Comparison of ENCODE assay signal across 8 cellular contexts in genomic region chr3:44992555-44993470, GRCh38. TPM values are rescaled to one million over a fixed set of nuclear protein-coding genes. Genes with fewer than 3 reads are reported as not detected.
DNase-seq lines count a peak whose midpoint lies in the region; ATAC-seq, FAIRE-seq and TF ChIP-seq lines count a peak whose summit lies in the region.

No MANE protein-coding gene starts in this region.

- H3K4me1 ChIP-seq in adipocyte (ENCODE audit: control insufficient read depth, insufficient read depth, low read length) (peaks cover 68% of the 10 kb centered on the region), HepG2 (ENCODE audit: insufficient read depth, low read length) (peaks cover 46% of the 10 kb centered on the region), neuronal stem cell (ENCODE audit: control insufficient read depth in 2 of 2, insufficient read depth in 1 of 2, low read depth in 1 of 2, low read length in 2 of 2) (peaks cover 3% of the 10 kb centered on the region in 2 donors)

- peaks cover 40% of the 10 kb centered on the region for H3K36me3 ChIP-seq in adipocyte (ENCODE audit: control insufficient read depth, insufficient read depth, low read length, severe bottlenecking)
- H3K36me3 ChIP-seq in HepG2 (replicated peaks in 1 of 2; ENCODE audit: control insufficient read depth in 1 of 2, insufficient read depth in 2 of 2, low read length in 2 of 2) = peaks cover 26 to 80% of the 10 kb centered on the region in 2 experiments
- H3K36me3 ChIP-seq in neuronal stem cell (replicated peaks in 1 of 2; ENCODE audit: control insufficient read depth in 2 of 2, insufficient read depth in 2 of 2, low read length in 2 of 2) = peaks cover 27 to 83% of the 10 kb centered on the region in 2 donors

- H3K79me1 ChIP-seq in neuronal stem cell (ENCODE audit: low read depth, low read length) = peaks cover 2% of the 10 kb centered on the region

- TF ChIP-seq POLR2A in HepG2 (IDR thresholded peaks at IDR 0.05; ENCODE audit: insufficient read depth in 1 of 2, low read depth in 2 of 2, low read length in 2 of 2) = no peak

- H3K9me3 ChIP-seq in adipocyte (ENCODE audit: control insufficient read depth, low read length) (no peaks in the 10 kb centered on the region), HepG2 (ENCODE audit: low read length) (no peaks in the 10 kb centered on the region), neuronal stem cell (replicated peaks in 1 of 2; ENCODE audit: control insufficient read depth in 2 of 2, insufficient read depth in 1 of 2, low read depth in 1 of 2, low read length in 2 of 2) (peaks cover 0 to 3% of the 10 kb centered on the region in 2 donors)

- peaks cover 70 to 71% of the 10 kb centered on the region in 2 donors for H3K36me3 Mint-ChIP-seq in CD14-positive monocyte
- peaks cover 37% of the 10 kb centered on the region for H3K36me3 Mint-ChIP-seq in T-helper 2 cell treated with Interferon-gamma antibody and Interleukin-4, amounts not matched to agents 5 μg/mL and 100 μg/mL, for 36 hours (ENCODE audit: low read depth)

- no peak overlapping the region for H3K4me2 ChIP-seq in HepG2 (ENCODE audit: low read depth, low read length)
- no peak overlapping the region for H3K4me2 ChIP-seq in neuronal stem cell (ENCODE audit: insufficient read depth, low read length, poor library complexity, severe bottlenecking)

- peak; percentile 90 for TF ChIP-seq CTCF in CD14-positive monocyte (IDR thresholded peaks at IDR 0.05)
- TF ChIP-seq CTCF in HFF-Myc (IDR thresholded peaks at IDR 0.05; ENCODE audit: low read depth, low read length, missing control alignments) = peak; percentile 84
- peak; percentile 46 for TF ChIP-seq CTCF in HepG2 (CRISPR knock-in tag; IDR thresholded peaks at IDR 0.05)

- H3K27me3 Mint-ChIP-seq in CD14-positive monocyte (ENCODE audit: low read depth in 3 of 3) = no peaks in the 10 kb centered on the region
- no peaks in the 10 kb centered on the region for H3K27me3 Mint-ChIP-seq in T-helper 2 cell treated with Interferon-gamma antibody and Interleukin-4, amounts not matched to agents 5 μg/mL and 100 μg/mL, for 36 hours (ENCODE audit: low read depth)

- no peak overlapping the region for H2AK5ac ChIP-seq in neuronal stem cell (ENCODE audit: low read depth, low read length)

- no peaks in the 10 kb centered on the region for H3K27me3 ChIP-seq in adipocyte (replicated peaks; ENCODE audit: control insufficient read depth, insufficient read depth, low read length)
- H3K27me3 ChIP-seq in HepG2 (ENCODE audit: control insufficient read depth in 1 of 2, insufficient read depth in 2 of 2, low read length in 2 of 2) = no peaks in the 10 kb centered on the region
- H3K27me3 ChIP-seq in neuronal stem cell (ENCODE audit: control insufficient read depth in 3 of 3, insufficient read depth in 3 of 3, low read depth in 1 of 3, low read length in 3 of 3) = no peaks in the 10 kb centered on the region

- H3K9me3 Mint-ChIP-seq in CD14-positive monocyte = no peaks in the 10 kb centered on the region
- H3K9me3 Mint-ChIP-seq in T-helper 2 cell treated with Interferon-gamma antibody and Interleukin-4, amounts not matched to agents 5 μg/mL and 100 μg/mL, for 36 hours = no peaks in the 10 kb centered on the region

- H4K20me1 ChIP-seq in HepG2 (ENCODE audit: insufficient read depth, low read length) = peaks cover 9% of the 10 kb centered on the region

- H2BK15ac ChIP-seq in neuronal stem cell (ENCODE audit: low read length) = no peak overlapping the region

- H3K23ac ChIP-seq in neuronal stem cell (ENCODE audit: low read depth, low read length, poor library complexity) = no peak overlapping the region

- no peak overlapping the region for H4K8ac ChIP-seq in neuronal stem cell (ENCODE audit: low read depth, low read length)

- BruUV-seq in HepG2 (replicated peaks; lab: Mats Ljungman, UMichigan) = no TSS peak

- H3K9ac ChIP-seq in adipocyte (ENCODE audit: low read length) (peak overlapping the region; percentile 15), HepG2 (ENCODE audit: insufficient read depth, low read depth, low read length) (no peak overlapping the region), neuronal stem cell (ENCODE audit: low read depth, low read length, poor library complexity) (no peak overlapping the region)

- no peak overlapping the region for H3K4me3 Mint-ChIP-seq in CD14-positive monocyte
- H3K4me3 Mint-ChIP-seq in T-helper 2 cell treated with Interferon-gamma antibody and Interleukin-4, amounts not matched to agents 5 μg/mL and 100 μg/mL, for 36 hours = no peak overlapping the region

- intact Hi-C loops in CD14-positive monocyte (cut with micrococcal nuclease) (no loop called here), HepG2 (cut with micrococcal nuclease; ENCODE audit: unreplicated experiment) (no loop called here)

- H3K4ac ChIP-seq in neuronal stem cell (ENCODE audit: low read length) = no peak overlapping the region

- H4K91ac ChIP-seq in neuronal stem cell (ENCODE audit: low read depth, low read length, poor library complexity) = no peak overlapping the region

- no peak overlapping the region for H2AFZ ChIP-seq in HepG2 (ENCODE audit: low read length)
- no peak overlapping the region for H2AFZ ChIP-seq in neuronal stem cell (ENCODE audit: low read length)

- no peak overlapping the region for H2BK12ac ChIP-seq in neuronal stem cell (ENCODE audit: low read length)

- POLR2A ChIA-PET in HepG2 (lab: Yijun Ruan, JAX) = interaction anchor here (1.9 kb wide), 1 partner anchor 17 kb away, joined by 6 read pairs; the partner anchor contains the start of genes EXOSC7 and ZDHHC3

- no peak for TF ChIP-seq RAD21 in HepG2 (CRISPR knock-in tag; IDR thresholded peaks at IDR 0.05)

- CTCF ChIA-PET in HepG2 (lab: Yijun Ruan, JAX; ENCODE audit: low intra/inter-chr PET ratio, low total read pairs) = no interaction called here

- H3K27ac ChIP-seq in HepG2 (ENCODE audit: extremely low read length, insufficient read depth, low read length) (no peak overlapping the region), neuronal stem cell (replicated peaks; ENCODE audit: low read length) (no peak overlapping the region)

- peaks cover 6% of the 10 kb centered on the region for H3K4me1 Mint-ChIP-seq in CD14-positive monocyte
- peaks cover 29% of the 10 kb centered on the region for H3K4me1 Mint-ChIP-seq in T-helper 2 cell treated with Interferon-gamma antibody and Interleukin-4, amounts not matched to agents 5 μg/mL and 100 μg/mL, for 36 hours (ENCODE audit: low read depth)

- H3K27ac Mint-ChIP-seq in CD14-positive monocyte = no peak overlapping the region
- H3K27ac Mint-ChIP-seq in T-helper 2 cell treated with Interferon-gamma antibody and Interleukin-4, amounts not matched to agents 5 μg/mL and 100 μg/mL, for 36 hours = no peak overlapping the region

- H2BK120ac ChIP-seq in neuronal stem cell (ENCODE audit: low read depth, low read length) = no peak overlapping the region

- no peak overlapping the region for H2BK5ac ChIP-seq in neuronal stem cell (ENCODE audit: low read length)

- H3K79me2 ChIP-seq in HepG2 (ENCODE audit: insufficient read depth, low read length) = peaks cover 23% of the 10 kb centered on the region

- no peak for DNase-seq in CD14-positive monocyte (ENCODE audit: low spot score)
- DNase-seq in HFF-Myc (ENCODE audit: extremely low read depth, low read depth) = no peak
- peak; percentile 60 for DNase-seq in adipocyte (ENCODE audit: low read depth)
- no peak for DNase-seq in HepG2 (ENCODE audit: low spot score)
- DNase-seq in neuronal stem cell (ENCODE audit: low spot score) = no peak
- DNase-seq in T-helper 2 cell treated with Interferon-gamma antibody and Interleukin-4, amounts not matched to agents 5 μg/mL and 100 μg/mL, for 36 hours (ENCODE audit: low spot score) = no peak
- DNase-seq in NK-92 treated with Interleukin-12 subunit alpha and Interleukin-12 subunit beta, amount 100 ng/mL, for 24 hours (lab: John Stamatoyannopoulos, UW) = no peak

- in situ Hi-C loops in HepG2 (cut with HindIII; ENCODE audit: extremely low pct_ligation_motif_present, low pct_unique_long_range_greater_than_20kb) = no loop called here

- H3K4me3 ChIP-seq in HFF-Myc (replicated peaks; ENCODE audit: low read depth, low read length) = no peak overlapping the region
- H3K4me3 ChIP-seq in adipocyte (ENCODE audit: low read length) = no peak overlapping the region
- no peak overlapping the region for H3K4me3 ChIP-seq in HepG2 (replicated peaks in 1 of 3; ENCODE audit: insufficient read depth in 1 of 3, low read depth in 2 of 3, low read length in 3 of 3)
- no peak overlapping the region for H3K4me3 ChIP-seq in neuronal stem cell (ENCODE audit: low read length in 2 of 2)

- no peak overlapping the region for H3K18ac ChIP-seq in neuronal stem cell (ENCODE audit: low read length)

- TF ChIP-seq EP300 in HepG2 (IDR thresholded peaks at IDR 0.05; ENCODE audit: low read depth in 2 of 2, low read length in 2 of 2) (no peak), HepG2 (CRISPR knock-in tag; IDR thresholded peaks at IDR 0.05; ENCODE audit: borderline replicate concordance) (no peak)

- H3K14ac ChIP-seq in neuronal stem cell (ENCODE audit: low read length) = no peak overlapping the region

- 83% methylated on average over 7 of the region's 7 CpGs for WGBS in HepG2 (ENCODE audit: low lambda C conversion rate)
- WGBS in neuronal stem cell (ENCODE audit: extremely low coverage in 2 of 2, insufficient read length in 2 of 2, insufficient replicate concordance in 1 of 2), 2 donors = no CpG with 5 or more reads among the region's 7 CpGs

- ATAC-seq in HepG2 (peak; percentile 58), GM21526 (IDR thresholded peaks at IDR 0.05; ENCODE audit: low FRiP score, unreplicated experiment) (no peak)

- FAIRE-seq in HepG2 (lab: Jason Lieb, UNC) = peak; percentile 32

RNA-seq across cellular contexts. Expression of gene EXOSC7, which starts 16.8 kb away (rescaled TPM):
- polyA plus RNA-seq in CD14-positive monocyte = 10 to 100 TPM; 16.8 to 18.8 TPM
- total RNA-seq in HepG2 (2016; rRNA removed; fragmentation: Illumina TruSeq; extraction: Trizol) = 74.7 and 81.9 TPM in 2 replicates
- total RNA-seq in HepG2 (2016; cell fraction: cytosol; rRNA removed; fragmentation: Illumina TruSeq; extraction: Trizol; ENCODE audit: low read depth) = 14.7 and 18.3 TPM in 2 replicates
- 74.4 and 92.0 TPM in 2 replicates for total RNA-seq in HepG2 (2016; cell fraction: insoluble cytoplasmic fraction; rRNA removed; fragmentation: Illumina TruSeq; extraction: Trizol)
- total RNA-seq in HepG2 (2016; cell fraction: membrane; rRNA removed; fragmentation: Illumina TruSeq; extraction: Trizol) = 20.2 and 24.8 TPM in 2 replicates
- 45.8 and 52.9 TPM in 2 replicates for total RNA-seq in HepG2 (2016; cell fraction: nucleus; rRNA removed; fragmentation: Illumina TruSeq; extraction: Trizol)
- polyA plus RNA-seq in HepG2 (2011; rRNA removed) = 56.8 and 68.3 TPM in 2 replicates
- polyA plus RNA-seq in HepG2 (2011; cell fraction: cytosol; rRNA removed) = 69.7 and 74.0 TPM in 2 replicates
- polyA plus RNA-seq in HepG2 (2011; cell fraction: nucleus; rRNA removed) = 30.3 and 40.7 TPM in 2 replicates
- polyA plus RNA-seq in HepG2 (2012) = 56.8 and 61.8 TPM in 2 replicates
- 12.5 and 13.4 TPM in 2 replicates for polyA plus RNA-seq in HepG2 (2016; cell fraction: cytosol; fragmentation: Illumina TruSeq; extraction: Trizol; ENCODE audit: low read depth)
- 79.1 and 90.4 TPM in 2 replicates for polyA plus RNA-seq in HepG2 (2016; cell fraction: insoluble cytoplasmic fraction; fragmentation: Illumina TruSeq; extraction: Trizol; ENCODE audit: low read depth)
- polyA plus RNA-seq in HepG2 (2016; cell fraction: membrane; fragmentation: Illumina TruSeq; extraction: Trizol; ENCODE audit: low read depth) = 14.3 and 15.5 TPM in 2 replicates
- polyA plus RNA-seq in HepG2 (2016; cell fraction: nucleus; fragmentation: Illumina TruSeq; extraction: Trizol; ENCODE audit: insufficient read depth, low read depth) = 55.0 and 61.2 TPM in 2 replicates
- 54.6 and 79.4 TPM in 2 replicates for polyA minus RNA-seq in HepG2 (2011; rRNA and poly(A)+ RNA removed; ENCODE audit: low replicate concordance)
- 14.5 and 18.1 TPM in 2 replicates for polyA minus RNA-seq in HepG2 (2011; cell fraction: cytosol; rRNA and poly(A)+ RNA removed)
- polyA minus RNA-seq in HepG2 (2011; cell fraction: nucleus; rRNA and poly(A)+ RNA removed) = 56.4 and 58.9 TPM in 2 replicates
- polyA plus RNA-seq in neuronal stem cell (2013, experiment 1 of 2) = 64.4 TPM
- polyA plus RNA-seq in neuronal stem cell (2013, experiment 2 of 2) = 64.4 TPM

RNA-seq across cellular contexts. Expression of gene ZDHHC3, which starts 16.8 kb away (rescaled TPM):
- 10 to 100 TPM; 52.1 to 61.3 TPM for polyA plus RNA-seq in CD14-positive monocyte
- total RNA-seq in HepG2 (2016; rRNA removed; fragmentation: Illumina TruSeq; extraction: Trizol) = 40.8 and 44.1 TPM in 2 replicates
- total RNA-seq in HepG2 (2016; cell fraction: cytosol; rRNA removed; fragmentation: Illumina TruSeq; extraction: Trizol; ENCODE audit: low read depth) = 44.6 and 63.4 TPM in 2 replicates
- total RNA-seq in HepG2 (2016; cell fraction: insoluble cytoplasmic fraction; rRNA removed; fragmentation: Illumina TruSeq; extraction: Trizol) = 38.9 TPM in 2 replicates
- 88.8 and 95.5 TPM in 2 replicates for total RNA-seq in HepG2 (2016; cell fraction: membrane; rRNA removed; fragmentation: Illumina TruSeq; extraction: Trizol)
- 32.2 and 35.0 TPM in 2 replicates for total RNA-seq in HepG2 (2016; cell fraction: nucleus; rRNA removed; fragmentation: Illumina TruSeq; extraction: Trizol)
- 63.2 and 65.7 TPM in 2 replicates for polyA plus RNA-seq in HepG2 (2011; rRNA removed)
- polyA plus RNA-seq in HepG2 (2011; cell fraction: cytosol; rRNA removed) = 63.4 and 70.0 TPM in 2 replicates
- polyA plus RNA-seq in HepG2 (2011; cell fraction: nucleus; rRNA removed) = 49.3 and 50.0 TPM in 2 replicates
- polyA plus RNA-seq in HepG2 (2012) = 27.7 and 34.2 TPM in 2 replicates
- polyA plus RNA-seq in HepG2 (2016; cell fraction: cytosol; fragmentation: Illumina TruSeq; extraction: Trizol; ENCODE audit: low read depth) = 66.7 and 83.5 TPM in 2 replicates
- polyA plus RNA-seq in HepG2 (2016; cell fraction: insoluble cytoplasmic fraction; fragmentation: Illumina TruSeq; extraction: Trizol; ENCODE audit: low read depth) = 39.8 and 49.2 TPM in 2 replicates
- 86.9 and 101 TPM in 2 replicates for polyA plus RNA-seq in HepG2 (2016; cell fraction: membrane; fragmentation: Illumina TruSeq; extraction: Trizol; ENCODE audit: low read depth)
- polyA plus RNA-seq in HepG2 (2016; cell fraction: nucleus; fragmentation: Illumina TruSeq; extraction: Trizol; ENCODE audit: insufficient read depth, low read depth) = 44.4 and 49.2 TPM in 2 replicates
- polyA minus RNA-seq in HepG2 (2011; rRNA and poly(A)+ RNA removed; ENCODE audit: low replicate concordance) = 311 and 530 TPM in 2 replicates
- 26.9 and 42.4 TPM in 2 replicates for polyA minus RNA-seq in HepG2 (2011; cell fraction: cytosol; rRNA and poly(A)+ RNA removed)
- 59.6 and 61.3 TPM in 2 replicates for polyA minus RNA-seq in HepG2 (2011; cell fraction: nucleus; rRNA and poly(A)+ RNA removed)
- polyA plus RNA-seq in neuronal stem cell (2013, experiment 1 of 2) = 39.5 TPM
- polyA plus RNA-seq in neuronal stem cell (2013, experiment 2 of 2) = 37.0 TPM

RNA-seq across cellular contexts. Expression of gene CLEC3B, which starts 33.3 kb away (rescaled TPM):
- polyA plus RNA-seq in CD14-positive monocyte (10 to 100 TPM; 14.5 to 22.7 TPM), HepG2 (2011; rRNA removed) (0.07 and 0.10 TPM in 2 replicates)
- total RNA-seq in HepG2 (2016; rRNA removed; fragmentation: Illumina TruSeq; extraction: Trizol) = not detected in 2 replicates
- not detected in 2 replicates for total RNA-seq in HepG2 (2016; cell fraction: cytosol; rRNA removed; fragmentation: Illumina TruSeq; extraction: Trizol; ENCODE audit: low read depth)
- not detected in 2 replicates for total RNA-seq in HepG2 (2016; cell fraction: insoluble cytoplasmic fraction; rRNA removed; fragmentation: Illumina TruSeq; extraction: Trizol)
- total RNA-seq in HepG2 (2016; cell fraction: membrane; rRNA removed; fragmentation: Illumina TruSeq; extraction: Trizol) = not detected in 2 replicates
- not detected in 2 replicates for total RNA-seq in HepG2 (2016; cell fraction: nucleus; rRNA removed; fragmentation: Illumina TruSeq; extraction: Trizol)
- polyA plus RNA-seq in HepG2 (2011; cell fraction: cytosol; rRNA removed) = not detected in 2 replicates
- 0.39 and 0.47 TPM in 2 replicates for polyA plus RNA-seq in HepG2 (2011; cell fraction: nucleus; rRNA removed)
- 0.24 TPM in 1 of 2 replicates, not detected in the other for polyA plus RNA-seq in HepG2 (2012)
- polyA plus RNA-seq in HepG2 (2016; cell fraction: cytosol; fragmentation: Illumina TruSeq; extraction: Trizol; ENCODE audit: low read depth) = not detected in 2 replicates
- polyA plus RNA-seq in HepG2 (2016; cell fraction: insoluble cytoplasmic fraction; fragmentation: Illumina TruSeq; extraction: Trizol; ENCODE audit: low read depth) = not detected in 2 replicates
- polyA plus RNA-seq in HepG2 (2016; cell fraction: membrane; fragmentation: Illumina TruSeq; extraction: Trizol; ENCODE audit: low read depth) = not detected in 2 replicates
- polyA plus RNA-seq in HepG2 (2016; cell fraction: nucleus; fragmentation: Illumina TruSeq; extraction: Trizol; ENCODE audit: insufficient read depth, low read depth) = 0.77 TPM in 1 of 2 replicates, not detected in the other
- 0.37 TPM in 1 of 2 replicates, not detected in the other for polyA minus RNA-seq in HepG2 (2011; rRNA and poly(A)+ RNA removed; ENCODE audit: low replicate concordance)
- polyA minus RNA-seq in HepG2 (2011; cell fraction: cytosol; rRNA and poly(A)+ RNA removed) = not detected in 2 replicates
- 0.77 TPM in 1 of 2 replicates, not detected in the other for polyA minus RNA-seq in HepG2 (2011; cell fraction: nucleus; rRNA and poly(A)+ RNA removed)
- polyA plus RNA-seq in neuronal stem cell (2013, experiment 1 of 2) = 0.35 TPM
- 0.26 TPM for polyA plus RNA-seq in neuronal stem cell (2013, experiment 2 of 2)

Comparison
In these comparisons a context has a peak if more than half of its experiments do, and no peak if none do; other contexts are left out.
1. RNA of gene CLEC3B, which starts 33.3 kb away (polyA plus RNA-seq): 14.5 to 22.7 TPM in CD14-positive monocyte; 0.07 to 0.77 TPM in HepG2; every median in the first group is over 4 times any median in the second.
2. Peak in every context shown above with its lines, with median percentiles within 50 percentile points of each other: CTCF ChIP-seq.